2 cellular contexts compared by ENCODE assay signal in genomic region chr3:66501483-66502266, GRCh38.
TF ChIP-seq lines count a peak whose summit lies in the region.

No MANE protein-coding gene starts in this region.

TF ChIP-seq in SK-N-SH, 30 proteins besides CTCF, POLR2A, EP300 and RAD21 (continued from another document):
- TF ChIP-seq IRF3 (IDR thresholded peaks at IDR 0.05; ENCODE audit: low read depth, low read length), result no peak
- TF ChIP-seq NFIC (IDR thresholded peaks at IDR 0.05; ENCODE audit: borderline replicate concordance), result no peak
- no peak for TF ChIP-seq GATA2 (CRISPR knock-in tag; IDR thresholded peaks at IDR 0.05)
- no peak for TF ChIP-seq RFX5 (IDR thresholded peaks at IDR 0.05; ENCODE audit: low read length)
- TF ChIP-seq MEF2A (IDR thresholded peaks at IDR 0.05; ENCODE audit: borderline replicate concordance, low read depth), result no peak
- TF ChIP-seq FOXJ3 (CRISPR knock-in tag; IDR thresholded peaks at IDR 0.05), result no peak

TF ChIP-seq in SK-N-SH treated with all-trans-retinoic acid at 6 μM for 48 hours, 23 proteins besides CTCF, POLR2A, EP300 and RAD21 (continued from another document):
- TF ChIP-seq CREB5 (CRISPR knock-in tag; IDR thresholded peaks at IDR 0.05; ENCODE audit: low read depth) (no peak), ARNTL (CRISPR knock-in tag; IDR thresholded peaks at IDR 0.05; ENCODE audit: borderline replicate concordance, low read depth) (no peak), ISL1 (CRISPR knock-in tag; IDR thresholded peaks at IDR 0.05) (no peak), ZNF70 (CRISPR knock-in tag; IDR thresholded peaks at IDR 0.05) (no peak), PPARA (CRISPR knock-in tag; IDR thresholded peaks at IDR 0.05; ENCODE audit: borderline replicate concordance) (no peak)
TF ChIP-seq in SK-N-SH treated with all-trans-retinoic acid at 6 μM for 48 hours: peak in this region for 0.
